In the genomic region with DNA sequence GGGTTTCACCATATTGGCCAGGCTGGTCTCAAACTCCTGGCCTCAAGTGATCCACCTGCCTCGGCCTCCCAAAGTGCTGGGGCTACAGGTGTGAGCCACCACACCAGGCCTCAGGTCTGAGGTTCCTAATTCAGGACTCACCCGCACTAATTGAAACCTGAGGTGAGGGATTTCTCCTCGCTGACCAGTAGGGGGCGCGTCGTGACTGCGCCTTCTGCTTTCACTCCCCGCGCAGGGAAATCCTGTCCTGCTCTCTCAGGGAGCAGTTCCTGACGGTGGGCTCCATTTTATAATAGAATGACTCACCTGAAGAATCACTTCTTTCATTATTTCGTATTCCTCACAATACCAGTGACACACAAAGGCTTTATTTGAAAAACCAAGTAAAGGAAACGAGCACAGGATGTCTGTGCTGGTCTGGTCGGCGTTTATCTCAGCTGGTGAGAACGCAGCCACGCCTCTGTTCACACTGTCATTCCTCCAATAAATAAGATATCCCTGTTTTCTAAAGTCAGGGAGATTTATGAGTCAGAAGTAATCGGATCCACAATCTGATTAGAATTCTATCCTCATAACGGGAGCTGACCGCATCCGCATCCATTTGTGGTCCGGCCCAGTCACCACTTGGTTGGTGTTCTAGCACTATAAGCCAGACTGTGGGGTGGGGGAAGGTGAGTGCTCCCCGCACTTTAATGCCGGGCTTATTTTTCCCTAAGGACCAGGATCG, we compare ENCODE assay signal across 8 cellular contexts. TPM values are rescaled to one million over a fixed set of nuclear protein-coding genes. Genes with fewer than 3 reads are reported as not detected.
A peak's percentile ranks its signal among the peaks of the same experiment; 100 is the strongest.
DNase-seq lines count a peak whose midpoint lies in the region; ATAC-seq and TF ChIP-seq lines count a peak whose summit lies in the region.

No MANE protein-coding gene starts in this region.

- 17 to 27% (median 21%) methylated on average over 19 to 24 of the region's 24 CpGs for WGBS in heart left ventricle, 4 donors
- no CpG with 5 or more reads among the region's 24 CpGs for WGBS in trophoblast cell (ENCODE audit: extremely low coverage, insufficient coverage, insufficient read length)
- WGBS in tibial nerve, 2 donors, result 18 to 24% methylated on average over 24 of the region's 24 CpGs

- H3K14ac ChIP-seq in trophoblast cell (ENCODE audit: low read length), result no peak overlapping the region

- H3K27me3 ChIP-seq in adipocyte (replicated peaks; ENCODE audit: control insufficient read depth, insufficient read depth, low read length), result no peaks in the 10 kb centered on the region
- H3K27me3 ChIP-seq in heart left ventricle, result no peaks in the 10 kb centered on the region
- H3K27me3 ChIP-seq in trophoblast cell (ENCODE audit: insufficient read depth, low read length), result no peaks in the 10 kb centered on the region
- no peaks in the 10 kb centered on the region for H3K27me3 ChIP-seq in tibial nerve

- H3K4me2 ChIP-seq in trophoblast cell (ENCODE audit: low read length), result peak overlapping the region; percentile 66

- peak; percentile 90 for ATAC-seq in GM21737 (IDR thresholded peaks at IDR 0.05; ENCODE audit: unreplicated experiment)
- peak; percentile 70 to 91 (median 88) for ATAC-seq in heart left ventricle

- H3K23ac ChIP-seq in trophoblast cell (ENCODE audit: low read length), result no peak overlapping the region

- peaks cover 18% of the 10 kb centered on the region for H3K4me1 ChIP-seq in adipocyte (ENCODE audit: control insufficient read depth, insufficient read depth, low read length)
- peaks cover 0 to 26% (median 12%) of the 10 kb centered on the region in 12 donors for H3K4me1 ChIP-seq in heart left ventricle
- H3K4me1 ChIP-seq in trophoblast cell (ENCODE audit: control insufficient read depth in 1 of 2, insufficient read depth in 2 of 2, low read length in 2 of 2), result peaks cover 19 to 28% of the 10 kb centered on the region in 2 experiments
- H3K4me1 ChIP-seq in tibial nerve, result peaks cover 0 to 23% (median 8%) of the 10 kb centered on the region in 4 donors

- no peak overlapping the region for H3K18ac ChIP-seq in trophoblast cell (ENCODE audit: low read length)

- TF ChIP-seq EP300 in tibial nerve (IDR thresholded peaks at IDR 0.05), result no peak

- no peak overlapping the region for H2BK5ac ChIP-seq in trophoblast cell (ENCODE audit: low read depth, low read length, poor library complexity)

- H3K4me3 ChIP-seq in adipocyte (ENCODE audit: low read length), result peak overlapping the region; percentile 71
- peak overlapping the region in 9 of 12 donors; percentile 24 to 57 (median 40) for H3K4me3 ChIP-seq in heart left ventricle
- peak overlapping the region; percentile 5 for H3K4me3 ChIP-seq in trophoblast cell (ENCODE audit: low read depth, low read length)
- peak overlapping the region in 2 of 4 donors; percentile 28 to 37 for H3K4me3 ChIP-seq in tibial nerve

- peak overlapping the region; percentile 36 for H4K8ac ChIP-seq in trophoblast cell (ENCODE audit: low read depth, low read length)

- H3K9me3 ChIP-seq in adipocyte (ENCODE audit: control insufficient read depth, low read length) (no peaks in the 10 kb centered on the region), heart left ventricle (no peaks in the 10 kb centered on the region), trophoblast cell (ENCODE audit: insufficient read depth, low read depth, low read length) (no peaks in the 10 kb centered on the region), tibial nerve (no peaks in the 10 kb centered on the region)

- no peaks in the 10 kb centered on the region for H3K79me2 ChIP-seq in trophoblast cell (ENCODE audit: control insufficient read depth, insufficient read depth, low read length, poor library complexity)

- H2AFZ ChIP-seq in trophoblast cell (ENCODE audit: insufficient read depth, low read length, poor library complexity), result peak overlapping the region; percentile 40

- TF ChIP-seq CTCF in heart left ventricle (IDR thresholded peaks at IDR 0.05) (peak; percentile 90 to 97 (median 94)), tibial nerve (IDR thresholded peaks at IDR 0.05) (peak; percentile 89 to 94 (median 92))

- H2BK12ac ChIP-seq in trophoblast cell (ENCODE audit: low read length), result no peak overlapping the region

- peak; percentile 39 for DNase-seq in DMS53 treated with DMSO at 0.1 percent for 48 hours (lab: John Stamatoyannopoulos, UW; ENCODE audit: unreplicated experiment)
- peak; percentile 83 for DNase-seq in LHCN-M2 (ENCODE audit: low read depth)
- peak; percentile 74 for DNase-seq in T follicular helper cell (ENCODE audit: low read depth)
- DNase-seq in adipocyte (ENCODE audit: low read depth), result peak; percentile 95
- peak; percentile 75 to 89 (median 83) for DNase-seq in heart left ventricle
- peak; percentile 66 to 94 for DNase-seq in trophoblast cell
- DNase-seq in tibial nerve (ENCODE audit: low spot score in 2 of 2), result peak; percentile 41 to 42

- H3K4ac ChIP-seq in trophoblast cell (ENCODE audit: low read depth, low read length), result no peak overlapping the region

- intact Hi-C loops in heart left ventricle (cut with DNase I), result loop anchor here (1.0 to 10.0 kb wide), 13 partner anchors 36 to 648 kb away; partner anchors contain the start of genes INPP5F (in 3 of the 10), BAG3 (in 1 of the 10) and MCMBP (in 1 of the 10)

- peak overlapping the region; percentile 10 for H2BK120ac ChIP-seq in trophoblast cell (ENCODE audit: insufficient read depth, low read length, poor library complexity)

- TF ChIP-seq POLR2A in heart left ventricle (IDR thresholded peaks at IDR 0.05) (no peak), tibial nerve (IDR thresholded peaks at IDR 0.05) (no peak)

- H2AK5ac ChIP-seq in trophoblast cell (ENCODE audit: low read length), result no peak overlapping the region

- peak overlapping the region; percentile 64 for H4K91ac ChIP-seq in trophoblast cell (ENCODE audit: low read depth, low read length)

- peaks cover 18% of the 10 kb centered on the region for H3K79me1 ChIP-seq in trophoblast cell (ENCODE audit: low read length)

- H4K12ac ChIP-seq in trophoblast cell (ENCODE audit: low read depth, low read length), result no peak overlapping the region

- H3K36me3 ChIP-seq in adipocyte (ENCODE audit: control insufficient read depth, insufficient read depth, low read length, severe bottlenecking), result no peaks in the 10 kb centered on the region
- H3K36me3 ChIP-seq in heart left ventricle, result no peaks in the 10 kb centered on the region
- no peaks in the 10 kb centered on the region for H3K36me3 ChIP-seq in trophoblast cell (ENCODE audit: control insufficient read depth in 1 of 2, insufficient read depth in 2 of 2, low read length in 2 of 2)
- no peaks in the 10 kb centered on the region for H3K36me3 ChIP-seq in tibial nerve

- H3K27ac ChIP-seq in heart left ventricle, result peak overlapping the region in 10 of 12 donors; percentile 9 to 73 (median 36)
- H3K27ac ChIP-seq in trophoblast cell (ENCODE audit: low read depth, low read length), result peak overlapping the region; percentile 84
- peak overlapping the region in 3 of 4 donors; percentile 30 to 76 (median 72) for H3K27ac ChIP-seq in tibial nerve

- peak overlapping the region; percentile 17 for H3K9ac ChIP-seq in adipocyte (ENCODE audit: low read length)
- H3K9ac ChIP-seq in trophoblast cell (ENCODE audit: low read length), result no peak overlapping the region

RNA-seq across cellular contexts. Expression of gene BAG3, which starts 35.4 kb away (rescaled TPM):
- total RNA-seq in LHCN-M2 (2014; rRNA removed) (26.5 and 27.3 TPM in 2 replicates), heart left ventricle (100 to 1,000 TPM in 8 of 9 donors, 10 to 100 TPM in 1; 85.1 to 219 (median 141) TPM), tibial nerve (10 to 100 TPM; 23.8 to 38.4 (median 32.0) TPM)
- polyA plus RNA-seq in LHCN-M2 (2012), result 55.1 TPM
- polyA plus RNA-seq in heart left ventricle, result 100 to 1,000 TPM in 1 of 2 donors, 10 to 100 TPM in 1; 78.8 to 271 TPM
- 85.0 and 88.8 TPM in 2 replicates for polyA plus RNA-seq in trophoblast cell (2013)

RNA-seq across cellular contexts. Expression of gene INPP5F, which starts 39.2 kb away (rescaled TPM):
- total RNA-seq in LHCN-M2 (2014; rRNA removed) (17.1 and 18.5 TPM in 2 replicates), heart left ventricle (1 to 10 TPM; 3.9 to 9.9 (median 6.6) TPM), tibial nerve (10 to 100 TPM; 22.7 to 39.8 (median 36.4) TPM)
- 10.2 TPM for polyA plus RNA-seq in LHCN-M2 (2012)
- 1 to 10 TPM; 3.0 to 5.4 TPM for polyA plus RNA-seq in heart left ventricle
- polyA plus RNA-seq in trophoblast cell (2013), result 62.9 and 65.6 TPM in 2 replicates

Comparison
In these comparisons a context has a peak if more than half of its experiments do, and no peak if none do; other contexts are left out.
1. DNase-seq: peak in every context shown above with its lines; median percentile 95 in adipocyte; 83 in LHCN-M2; 83 in heart left ventricle; 80 in trophoblast cell; 74 in T follicular helper cell; 42 in tibial nerve; 39 in DMS53 treated with DMSO at 0.1 percent for 48 hours.